Comparison of ENCODE assay signal across 8 cellular contexts in the genomic region with DNA sequence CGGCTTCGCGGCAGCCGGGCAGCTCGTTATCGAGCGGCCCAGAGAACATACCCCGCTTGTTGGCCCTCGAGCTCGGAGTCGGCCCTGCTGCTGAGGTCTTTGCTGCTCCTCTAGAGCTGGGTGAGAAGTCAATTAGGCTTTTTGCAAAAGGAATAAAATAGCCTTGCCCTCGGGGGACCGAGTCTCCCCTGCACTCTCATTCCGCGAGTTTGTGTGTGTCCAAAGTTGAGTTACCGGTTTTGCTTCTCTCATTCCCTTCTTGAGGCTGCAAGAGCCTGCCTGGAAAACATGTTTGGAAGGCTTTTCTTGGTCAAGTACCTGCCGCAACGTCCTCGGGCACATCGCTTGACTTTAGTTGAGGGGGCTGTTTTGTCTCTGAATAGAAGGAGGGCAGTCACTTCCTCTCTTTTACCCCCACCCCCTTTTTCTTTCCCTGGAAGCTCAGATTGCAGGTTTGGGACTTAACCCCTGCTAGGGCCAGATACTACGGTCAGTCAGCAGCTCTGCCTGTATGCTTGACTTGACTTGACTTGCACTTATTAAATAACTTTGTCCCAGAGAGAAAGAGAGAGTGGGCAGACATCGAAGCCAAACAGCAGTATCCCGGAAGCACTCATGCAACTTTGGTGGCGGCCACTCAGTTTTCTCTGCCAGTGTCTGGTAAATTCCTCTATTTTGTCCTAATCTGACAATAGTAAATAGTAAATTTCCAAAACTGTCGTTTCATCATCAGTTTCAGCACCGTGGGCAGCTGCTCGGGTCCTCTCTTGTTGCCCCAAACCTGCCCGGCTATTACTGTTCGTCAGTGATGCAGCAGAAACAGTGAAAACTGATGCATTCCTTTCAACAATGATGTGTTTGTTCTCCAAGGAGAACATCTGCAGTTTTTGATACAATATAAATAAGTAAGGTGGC. TPM values are rescaled to one million over a fixed set of nuclear protein-coding genes. Genes with fewer than 3 reads are reported as not detected.
DNase-seq lines count a peak whose midpoint lies in the region; ATAC-seq and TF ChIP-seq lines count a peak whose summit lies in the region.

No MANE protein-coding gene starts in this region.

- peaks cover 49% of the 10 kb centered on the region for H3K79me2 ChIP-seq in GM23338 (replicated peaks; ENCODE audit: insufficient read depth)

- intact Hi-C loops in upper lobe of right lung (cut with DNase I): no loop called here

- no peaks in the 10 kb centered on the region; the same call in 2 of the 3 replicates for H3K36me3 Mint-ChIP-seq in GM23338 (ENCODE audit: low read depth)

- TF ChIP-seq CTCF in GM23338 (conservative IDR thresholded peaks at IDR 0.05; ENCODE audit: low read depth in 2 of 2) (no peak), upper lobe of right lung (IDR thresholded peaks at IDR 0.05) (no peak)

- H3K4me3 ChIP-seq in GM23338 (peak overlapping the region; percentile 90), esophagus (ENCODE audit: low read depth in 1 of 2, low read length in 2 of 2) (peak overlapping the region; percentile 83 to 87), mucosa of rectum (ENCODE audit: low read length in 2 of 2) (peak overlapping the region; percentile 85 to 96), upper lobe of right lung (peak overlapping the region; percentile 82)

- H3K27me3 ChIP-seq in GM23338 (ENCODE audit: insufficient read depth) (no peaks in the 10 kb centered on the region), esophagus (ENCODE audit: control insufficient read depth in 1 of 2, insufficient read depth in 2 of 2, low read length in 2 of 2) (no peaks in the 10 kb centered on the region), mucosa of rectum (ENCODE audit: control insufficient read depth in 2 of 2, insufficient read depth in 2 of 2, low read length in 2 of 2) (no peaks in the 10 kb centered on the region), upper lobe of right lung (no peaks in the 10 kb centered on the region)

- peak overlapping the region; percentile 86 for H3K4me2 ChIP-seq in GM23338

- peak overlapping the region; percentile 93 to 94 for H3K9ac ChIP-seq in mucosa of rectum (ENCODE audit: low read depth in 1 of 2, low read length in 2 of 2)

- peak overlapping the region; percentile 96 for H2AFZ ChIP-seq in GM23338

- ATAC-seq in GM23338 (peak; percentile 42), upper lobe of right lung (peak; percentile 4)

- peak overlapping the region; percentile 93 for H3K4me3 Mint-ChIP-seq in GM23338

- peaks cover 38% of the 10 kb centered on the region for H3K4me1 ChIP-seq in GM23338 (ENCODE audit: insufficient read depth)
- H3K4me1 ChIP-seq in esophagus (ENCODE audit: control insufficient read depth in 2 of 2, insufficient read depth in 2 of 2, low read length in 1 of 2): no peaks in the 10 kb centered on the region
- H3K4me1 ChIP-seq in mucosa of rectum (ENCODE audit: control insufficient read depth in 2 of 2, insufficient read depth in 2 of 2, low read length in 2 of 2): peaks cover 16 to 20% of the 10 kb centered on the region in 2 donors
- peaks cover 42% of the 10 kb centered on the region for H3K4me1 ChIP-seq in upper lobe of right lung

- no peaks in the 10 kb centered on the region for H3K9me3 ChIP-seq in KOPT-K1 (ENCODE audit: insufficient read depth, low read length, poor library complexity, severe bottlenecking)
- H3K9me3 ChIP-seq in esophagus (ENCODE audit: control insufficient read depth in 2 of 2, insufficient read depth in 1 of 2, low read depth in 1 of 2, low read length in 1 of 2): no peaks in the 10 kb centered on the region
- no peaks in the 10 kb centered on the region for H3K9me3 ChIP-seq in mucosa of rectum (ENCODE audit: control insufficient read depth in 2 of 2, low read length in 2 of 2)
- no peaks in the 10 kb centered on the region for H3K9me3 ChIP-seq in upper lobe of right lung

- peak; percentile 2 for DNase-seq in NCI-H2029 (lab: John Stamatoyannopoulos, UW)
- DNase-seq in NCI-H2029 treated with DMSO at 0.1 percent for 48 hours (lab: John Stamatoyannopoulos, UW): no peak
- DNase-seq in GM23338 (ENCODE audit: low spot score): peak; percentile 72
- DNase-seq in activated CD4-positive, alpha-beta T cell treated with anti-CD3 and anti-CD28 coated beads, Interleukin-2, amount 50 U/mL, for 48 hours: peak; percentile 6 to 15
- peak; percentile 64 for DNase-seq in upper lobe of right lung

- peaks cover 42% of the 10 kb centered on the region for H3K4me1 Mint-ChIP-seq in GM23338

- H3K9me3 Mint-ChIP-seq in GM23338: no peaks in the 10 kb centered on the region

- H3K27ac Mint-ChIP-seq in GM23338: peak overlapping the region; percentile 98

- H3K36me3 ChIP-seq in GM23338 (ENCODE audit: insufficient read depth) (no peaks in the 10 kb centered on the region), KOPT-K1 (ENCODE audit: insufficient read depth, low read length) (no peaks in the 10 kb centered on the region), esophagus (ENCODE audit: control insufficient read depth in 2 of 2, insufficient read depth in 2 of 2, low read length in 1 of 2) (no peaks in the 10 kb centered on the region), mucosa of rectum (ENCODE audit: control insufficient read depth in 2 of 2, insufficient read depth in 2 of 2, low read length in 2 of 2) (no peaks in the 10 kb centered on the region), upper lobe of right lung (no peaks in the 10 kb centered on the region)

- H3K27ac ChIP-seq in GM23338 (ENCODE audit: low read depth) (peak overlapping the region; percentile 99), KOPT-K1 (ENCODE audit: low read depth, low read length, poor library complexity, severe bottlenecking) (peak overlapping the region; percentile 65), esophagus (ENCODE audit: low read depth in 2 of 2, low read length in 1 of 2) (peak overlapping the region; percentile 99 to 100), mucosa of rectum (ENCODE audit: low read depth in 2 of 2, low read length in 2 of 2) (peak overlapping the region; percentile 98), upper lobe of right lung (peak overlapping the region; percentile 97)

- H4K20me1 ChIP-seq in GM23338 (replicated peaks; ENCODE audit: insufficient read depth): peaks cover 6% of the 10 kb centered on the region

- H3F3A ChIP-seq in GM23338 (replicated peaks; ENCODE audit: low read depth): 0 out of 2 replicates have a peak, but pooled peaks cover 4% of the 10 kb centered on the region

- 0% methylated on average over 29 of the region's 29 CpGs for WGBS in esophagus, 2 donors

- H3K27me3 Mint-ChIP-seq in GM23338 (ENCODE audit: insufficient read depth, low read depth, poor library complexity): peaks cover 3% of the 10 kb centered on the region

- no peaks in the 10 kb centered on the region for H3K9me2 ChIP-seq in GM23338 (ENCODE audit: insufficient read depth)

TF ChIP-seq in GM23338, 12 proteins besides CTCF, POLR2A, EP300 and RAD21 (continues in another document):
- no peak for TF ChIP-seq ZNF114 (CRISPR knock-in tag; IDR thresholded peaks at IDR 0.05)
- TF ChIP-seq, protein P1, sequence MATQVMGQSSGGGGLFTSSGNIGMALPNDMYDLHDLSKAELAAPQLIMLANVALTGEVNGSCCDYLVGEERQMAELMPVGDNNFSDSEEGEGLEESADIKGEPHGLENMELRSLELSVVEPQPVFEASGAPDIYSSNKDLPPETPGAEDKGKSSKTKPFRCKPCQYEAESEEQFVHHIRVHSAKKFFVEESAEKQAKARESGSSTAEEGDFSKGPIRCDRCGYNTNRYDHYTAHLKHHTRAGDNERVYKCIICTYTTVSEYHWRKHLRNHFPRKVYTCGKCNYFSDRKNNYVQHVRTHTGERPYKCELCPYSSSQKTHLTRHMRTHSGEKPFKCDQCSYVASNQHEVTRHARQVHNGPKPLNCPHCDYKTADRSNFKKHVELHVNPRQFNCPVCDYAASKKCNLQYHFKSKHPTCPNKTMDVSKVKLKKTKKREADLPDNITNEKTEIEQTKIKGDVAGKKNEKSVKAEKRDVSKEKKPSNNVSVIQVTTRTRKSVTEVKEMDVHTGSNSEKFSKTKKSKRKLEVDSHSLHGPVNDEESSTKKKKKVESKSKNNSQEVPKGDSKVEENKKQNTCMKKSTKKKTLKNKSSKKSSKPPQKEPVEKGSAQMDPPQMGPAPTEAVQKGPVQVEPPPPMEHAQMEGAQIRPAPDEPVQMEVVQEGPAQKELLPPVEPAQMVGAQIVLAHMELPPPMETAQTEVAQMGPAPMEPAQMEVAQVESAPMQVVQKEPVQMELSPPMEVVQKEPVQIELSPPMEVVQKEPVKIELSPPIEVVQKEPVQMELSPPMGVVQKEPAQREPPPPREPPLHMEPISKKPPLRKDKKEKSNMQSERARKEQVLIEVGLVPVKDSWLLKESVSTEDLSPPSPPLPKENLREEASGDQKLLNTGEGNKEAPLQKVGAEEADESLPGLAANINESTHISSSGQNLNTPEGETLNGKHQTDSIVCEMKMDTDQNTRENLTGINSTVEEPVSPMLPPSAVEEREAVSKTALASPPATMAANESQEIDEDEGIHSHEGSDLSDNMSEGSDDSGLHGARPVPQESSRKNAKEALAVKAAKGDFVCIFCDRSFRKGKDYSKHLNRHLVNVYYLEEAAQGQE (IDR thresholded peaks at IDR 0.05; ENCODE audit: unreplicated experiment): peak; percentile 69

RNA-seq across cellular contexts. Expression of gene RNF13, which starts 0.6 kb away (rescaled TPM):
- total RNA-seq in GM23338 (2014; rRNA removed; shearing (Covaris generic)): 43.1 and 46.3 TPM in 2 replicates
- polyA plus RNA-seq in GM23338 (2016; fragmentation: Nextera tagmentation; extraction: Ambion mirVana) (69.8 and 101 TPM in 2 replicates), esophagus (10 to 100 TPM; 23.7 to 31.3 TPM)
- 136 TPM for total RNA-seq in upper lobe of right lung

RNA-seq across cellular contexts. Expression of gene ANKUB1, which starts 21.3 kb away (rescaled TPM):
- not detected in 2 replicates for total RNA-seq in GM23338 (2014; rRNA removed; shearing (Covaris generic))
- polyA plus RNA-seq in GM23338 (2016; fragmentation: Nextera tagmentation; extraction: Ambion mirVana) (not detected in 2 replicates), esophagus (not detected)
- not detected for total RNA-seq in upper lobe of right lung
